In genomic region chr7:30148951-30149459, GRCh38 we compare ENCODE assay signal across 10 cellular contexts. TPM values are rescaled to one million over a fixed set of nuclear protein-coding genes. Genes with fewer than 3 reads are reported as not detected.
A peak's percentile ranks its signal among the peaks of the same experiment; 100 is the strongest.
DNase-seq lines count a peak whose midpoint lies in the region; ATAC-seq and TF ChIP-seq lines count a peak whose summit lies in the region.
"Had no signal": no experiment of that assay in that cellular context is flagged by ENCODE, and none has a peak within 500 bp of the region (broad histone marks: within the 10 kb centered on the region; RNA-seq: fewer than 3 reads in every experiment).

No MANE protein-coding gene starts in this region.

- no peak overlapping the region for H3K4me3 Mint-ChIP-seq in CD8-positive, alpha-beta T cell
- peak overlapping the region; percentile 48 for H3K4me3 Mint-ChIP-seq in activated CD4-positive, alpha-beta T cell treated with anti-CD3 and anti-CD28 coated beads, Interleukin-2, amount 10 ng/mL, durations not matched to agents 7 days and 5 days

- no peak for TF ChIP-seq CTCF in CD8-positive, alpha-beta T cell (IDR thresholded peaks at IDR 0.05)
- no peak for TF ChIP-seq CTCF in foreskin fibroblast (IDR thresholded peaks at IDR 0.05; ENCODE audit: low read depth, low read length)

- H3K9me3 ChIP-seq in CD8-positive, alpha-beta T cell (ENCODE audit: low read length): no peaks in the 10 kb centered on the region

- peak in 4 of 7 experiments; percentile 30 to 60 (median 50) for DNase-seq in CD8-positive, alpha-beta T cell
- peak; percentile 60 for DNase-seq in activated CD4-positive, alpha-beta T cell treated with anti-CD3 and anti-CD28 coated beads, Interleukin-2, amount 10 ng/mL, durations not matched to agents 7 days and 5 days
- DNase-seq in kidney tubule cell (ENCODE audit: low spot score) (peak; percentile 80), DMS114 treated with DMSO at 0.1 percent for 48 hours (lab: John Stamatoyannopoulos, UW; ENCODE audit: unreplicated experiment) (no peak), foreskin fibroblast (no peak)
- DNase-seq: amniotic stem cell, OCI-M1 had no signal

- ATAC-seq in CD8-positive, alpha-beta T cell: peak; percentile 83
- ATAC-seq in HG02870 (IDR thresholded peaks at IDR 0.05; ENCODE audit: unreplicated experiment) (peak; percentile 43), GM21526 (IDR thresholded peaks at IDR 0.05; ENCODE audit: low FRiP score, unreplicated experiment) (no peak), GM19328 (IDR thresholded peaks at IDR 0.05; ENCODE audit: unreplicated experiment) (no peak)

- H3K9me3 Mint-ChIP-seq in CD8-positive, alpha-beta T cell: no peaks in the 10 kb centered on the region
- no peaks in the 10 kb centered on the region for H3K9me3 Mint-ChIP-seq in activated CD4-positive, alpha-beta T cell treated with anti-CD3 and anti-CD28 coated beads, Interleukin-2, amount 10 ng/mL, durations not matched to agents 7 days and 5 days

- POLR2A ChIA-PET in CD8-positive, alpha-beta T cell (lab: Charles Lee): interaction anchor here (1.2 to 1.6 kb wide), 2 partner anchors 12 to 14 kb away, joined by 3 to 7 read pairs; partner anchors contain the start of gene MTURN
- POLR2A ChIA-PET in activated CD4-positive, alpha-beta T cell treated with anti-CD3 and anti-CD28 coated beads, Interleukin-2, amount 10 ng/mL, durations not matched to agents 7 days and 5 days (lab: Charles Lee): interaction anchor here (0.5 kb wide), 1 partner anchor 16 kb away, joined by 3 read pairs; no protein-coding TSS in a partner anchor

- H3K36me3 Mint-ChIP-seq in CD8-positive, alpha-beta T cell: peaks cover 3% of the 10 kb centered on the region
- peaks cover 4% of the 10 kb centered on the region for H3K36me3 Mint-ChIP-seq in activated CD4-positive, alpha-beta T cell treated with anti-CD3 and anti-CD28 coated beads, Interleukin-2, amount 10 ng/mL, durations not matched to agents 7 days and 5 days (ENCODE audit: low read depth)

- H3K4me1 Mint-ChIP-seq in CD8-positive, alpha-beta T cell (ENCODE audit: low read depth): peaks cover 3% of the 10 kb centered on the region
- peaks cover 6% of the 10 kb centered on the region for H3K4me1 Mint-ChIP-seq in activated CD4-positive, alpha-beta T cell treated with anti-CD3 and anti-CD28 coated beads, Interleukin-2, amount 10 ng/mL, durations not matched to agents 7 days and 5 days

- no peak overlapping the region for H3K27ac ChIP-seq in CD8-positive, alpha-beta T cell (ENCODE audit: low read depth, low read length)

- peak overlapping the region; percentile 64 for H3K27ac Mint-ChIP-seq in CD8-positive, alpha-beta T cell
- no peak overlapping the region for H3K27ac Mint-ChIP-seq in activated CD4-positive, alpha-beta T cell treated with anti-CD3 and anti-CD28 coated beads, Interleukin-2, amount 10 ng/mL, durations not matched to agents 7 days and 5 days

- H3K27me3 Mint-ChIP-seq in CD8-positive, alpha-beta T cell (ENCODE audit: low read depth): no peaks in the 10 kb centered on the region
- no peaks in the 10 kb centered on the region for H3K27me3 Mint-ChIP-seq in activated CD4-positive, alpha-beta T cell treated with anti-CD3 and anti-CD28 coated beads, Interleukin-2, amount 10 ng/mL, durations not matched to agents 7 days and 5 days

- peak overlapping the region; percentile 41 for H3K4me3 ChIP-seq in CD8-positive, alpha-beta T cell (ENCODE audit: low read depth, low read length)
- no peak overlapping the region for H3K4me3 ChIP-seq in foreskin fibroblast (ENCODE audit: low read depth in 1 of 2, low read length in 2 of 2)

- H3K27me3 ChIP-seq in CD8-positive, alpha-beta T cell (ENCODE audit: insufficient read depth, low read length): no peaks in the 10 kb centered on the region

- H3K4me1 ChIP-seq in CD8-positive, alpha-beta T cell (ENCODE audit: insufficient read depth, low read length): peaks cover 15% of the 10 kb centered on the region

- intact Hi-C loops in CD8-positive, alpha-beta T cell (cut with DNase I, micrococcal nuclease): loop anchor here in 1 of 2 experiments (2.0 kb wide), 1 partner anchor 14 kb away; the partner anchor contains the start of gene MTURN

- CTCF ChIA-PET in CD8-positive, alpha-beta T cell (lab: Charles Lee): no interaction called here
- CTCF ChIA-PET in activated CD4-positive, alpha-beta T cell treated with anti-CD3 and anti-CD28 coated beads, Interleukin-2, amount 10 ng/mL, durations not matched to agents 7 days and 5 days (lab: Charles Lee): no interaction called here

- H3K36me3 ChIP-seq in CD8-positive, alpha-beta T cell (ENCODE audit: insufficient read depth, low read length): no peaks in the 10 kb centered on the region

RNA-seq across cellular contexts. Expression of gene MTURN, which starts 14.2 kb away (rescaled TPM):
- total RNA-seq in CD8-positive, alpha-beta T cell: 10 to 100 TPM; 16.1 to 19.7 TPM
- total RNA-seq in activated CD4-positive, alpha-beta T cell treated with anti-CD3 and anti-CD28 coated beads, Interleukin-2, amount 10 ng/mL, durations not matched to agents 7 days and 5 days: 1 to 10 TPM; 3.7 to 4.1 TPM

Comparison
In these comparisons a context has a peak if more than half of its experiments do, and no peak if none do; other contexts are left out.
1. ATAC-seq: peak in CD8-positive, alpha-beta T cell (single experiment) and HG02870 (single experiment); none in GM21526 (single experiment) and GM19328 (single experiment).
2. DNase-seq: peak in CD8-positive, alpha-beta T cell (4 of 7), activated CD4-positive, alpha-beta T cell treated with anti-CD3 and anti-CD28 coated beads, Interleukin-2, amount 10 ng/mL, durations not matched to agents 7 days and 5 days (single experiment) and kidney tubule cell (single experiment); none in DMS114 treated with DMSO at 0.1 percent for 48 hours (single experiment) and foreskin fibroblast (0 of 2).